ENCODE assay signal across 1 cellular context in genomic region chr10:54758791-54759190, GRCh38.
TF ChIP-seq lines count a peak whose summit lies in the region.

No MANE protein-coding gene starts in this region.

TF ChIP-seq in GM23338, 12 proteins besides CTCF, POLR2A, EP300 and RAD21 (continued from another document):
- TF ChIP-seq ZNF462 (CRISPR knock-in tag; IDR thresholded peaks at IDR 0.05) (no peak), JUNB (IDR thresholded peaks at IDR 0.05; ENCODE audit: unreplicated experiment) (no peak), STAT1 (IDR thresholded peaks at IDR 0.05; ENCODE audit: unreplicated experiment) (no peak), EZH2phosphoT487 (IDR thresholded peaks at IDR 0.05; ENCODE audit: unreplicated experiment) (no peak), POLR2AphosphoS5 (IDR thresholded peaks at IDR 0.05; ENCODE audit: low read depth) (no peak), CREB1 (CRISPR knock-in tag; IDR thresholded peaks at IDR 0.05; ENCODE audit: low read depth) (no peak), REST (IDR thresholded peaks at IDR 0.05; ENCODE audit: unreplicated experiment) (no peak)
